In the genomic region with DNA sequence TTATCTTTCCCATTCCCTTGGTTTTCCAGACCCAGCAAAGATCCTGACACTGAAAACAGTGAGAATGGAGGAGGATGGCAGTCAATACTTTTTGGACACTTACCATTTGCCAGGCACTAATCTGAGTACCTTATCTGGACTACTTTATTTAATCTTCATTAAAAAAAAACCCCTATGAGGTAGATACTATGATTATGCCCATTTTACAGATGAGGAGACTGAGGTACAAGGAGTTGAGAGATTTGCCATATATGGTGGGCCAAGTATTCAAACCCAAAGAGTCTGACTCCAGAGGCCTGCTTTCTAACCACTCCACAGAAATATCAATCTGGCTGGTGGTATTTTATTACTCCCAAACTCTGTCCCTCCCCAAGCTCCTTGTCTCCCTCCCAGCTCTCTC, we compare ENCODE assay signal across 37 cellular contexts. TPM values are rescaled to one million over a fixed set of nuclear protein-coding genes. Genes with fewer than 3 reads are reported as not detected.
"Had no signal": no experiment of that assay in that cellular context is flagged by ENCODE, and none has a peak within 500 bp of the region (broad histone marks: within the 10 kb centered on the region; RNA-seq: fewer than 3 reads in every experiment).

No MANE protein-coding gene starts in this region.

- H3K36me3 ChIP-seq: MG63 had no signal

- H3K4me3 ChIP-seq: MG63 had no signal

- H3K9me3 ChIP-seq: MG63 had no signal

- DNase-seq: Karpas-422, Kasumi-1, MG63, MM.1S, MV-4-11, NCI-H1048, NCI-H1092, NCI-H1092 treated with DMSO at 0.1 percent for 48 hours, NCI-H1105, NCI-H1105 treated with DMSO at 0.1 percent for 48 hours, NCI-H1417, NCI-H1417 treated with DMSO at 0.1 percent for 48 hours, NCI-H1436, NCI-H1436 treated with DMSO at 0.1 percent for 48 hours, NCI-H146, NCI-H1694, NCI-H1694 treated with DMSO at 0.1 percent for 48 hours, NCI-H187, NCI-H187 treated with DMSO at 0.1 percent for 48 hours, NCI-H1930, NCI-H2029, NCI-H2029 treated with DMSO at 0.1 percent for 48 hours, NCI-H2081, NCI-H2081 treated with DMSO at 0.1 percent for 48 hours, NCI-H2107, NCI-H2171, NCI-H2171 treated with DMSO at 0.1 percent for 48 hours, NCI-H2227 treated with DMSO at 0.1 percent for 48 hours, NCI-H226, NCI-H345, NCI-H446, NCI-H446 treated with DMSO at 0.1 percent for 48 hours, NCI-H510A, NCI-H510A treated with DMSO at 0.1 percent for 48 hours had no signal

RNA-seq across cellular contexts. Expression of gene HCN4, which starts 19.6 kb away (rescaled TPM):
- total RNA-seq: LHCN-M2, MCF 10A, NCI-H460 had no signal
